Comparison of ENCODE assay signal across 28 cellular contexts in the genomic region with DNA sequence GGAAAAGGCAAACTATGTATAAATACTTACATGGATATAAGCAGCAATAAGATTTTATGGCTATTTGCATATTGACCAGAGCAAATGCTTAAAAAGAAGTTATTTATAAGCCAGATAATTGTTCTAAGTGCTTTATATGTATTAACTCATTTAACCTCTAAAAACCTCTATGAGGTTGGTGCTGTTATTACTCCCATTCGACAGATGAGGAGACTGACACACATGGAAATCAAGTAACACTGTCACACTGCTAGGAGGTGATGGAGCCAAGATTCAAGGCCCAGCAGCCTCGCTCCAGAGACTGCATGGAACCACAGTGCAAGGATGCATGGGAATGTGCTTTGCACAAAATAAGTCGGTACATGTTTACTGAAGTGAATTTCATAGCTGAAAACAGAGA.
"Had no signal": no experiment of that assay in that cellular context is flagged by ENCODE, and none has a peak within 500 bp of the region (broad histone marks: within the 10 kb centered on the region; RNA-seq: fewer than 3 reads in every experiment).

No MANE protein-coding gene starts in this region.

- H3K4me1 ChIP-seq: neural progenitor cell, parathyroid adenoma, psoas muscle, spleen, suprapubic skin, testis, tibial nerve, upper lobe of right lung, uterus had no signal

- H2AFZ ChIP-seq: neural progenitor cell, parathyroid adenoma had no signal

- H3K27me3 ChIP-seq: neural progenitor cell, ovary, spleen, suprapubic skin, testis, tibial nerve, upper lobe of right lung, uterus had no signal

- H3K27ac ChIP-seq: neural progenitor cell, ovary, parathyroid adenoma, psoas muscle, skin epidermis, spleen, suprapubic skin, testis, tibial nerve, upper lobe of right lung, uterus had no signal

- DNase-seq: naive thymus-derived CD4-positive, alpha-beta T cell; natural killer cell; occipital lobe; ovary; posterior cingulate gyrus; psoas muscle; right cardiac atrium; spleen; stimulated activated CD4-positive, alpha-beta T cell treated with anti-CD3 and anti-CD28 coated beads, Interleukin-12 subunit alpha, Interleukin-12 subunit beta, amount 100 ng/mL, for 4 hours; stimulated activated CD4-positive, alpha-beta T cell treated with anti-CD3 and anti-CD28 coated beads, Interleukin-1b, Interleukin-23, amount 100 ng/mL, for 48 hours; stimulated activated CD4-positive, alpha-beta T cell treated with anti-CD3 and anti-CD28 coated beads, Interleukin-4, amount 100 ng/mL, for 1 hour; stimulated activated CD4-positive, alpha-beta T cell treated with anti-CD3 and anti-CD28 coated beads, Interleukin-4, amount 100 ng/mL, for 4 hours; stimulated activated CD8-positive, alpha-beta memory T cell treated with anti-CD3 and anti-CD28 coated beads, Interleukin-4, amount 100 ng/mL, for 48 hours; stimulated activated naive CD4-positive, alpha-beta T cell; stimulated activated naive CD8-positive, alpha-beta T cell treated with anti-CD3 and anti-CD28 coated beads, Interleukin-15, amount 100 ng/mL, for 72 hours; stimulated activated naive CD8-positive, alpha-beta T cell treated with anti-CD3 and anti-CD28 coated beads, Interleukin-15, Interleukin-2, amounts not matched to agents 100 U/mL and 50 U/mL, for 24 hours; substantia nigra; testis; upper lobe of right lung; uterus had no signal

- H3K4me3 ChIP-seq: neural progenitor cell, ovary, psoas muscle, skin epidermis, smooth muscle cell, spleen, suprapubic skin, testis, tibial nerve, upper lobe of right lung, uterus had no signal

- H3K79me2 ChIP-seq: parathyroid adenoma had no signal

- H3K4me2 ChIP-seq: neural progenitor cell, smooth muscle cell had no signal

- H3K9ac ChIP-seq: neural progenitor cell, parathyroid adenoma had no signal

- H3K36me3 ChIP-seq: neural progenitor cell, ovary, suprapubic skin, upper lobe of right lung, uterus had no signal

- H3K9me3 ChIP-seq: ovary, psoas muscle, spleen, suprapubic skin, testis, tibial nerve, upper lobe of right lung, uterus had no signal

- ATAC-seq: naive thymus-derived CD4-positive, alpha-beta T cell; natural killer cell; psoas muscle; right cardiac atrium; sciatic nerve; stimulated activated memory B cell treated with anti-CD40 and anti-IgM and Interleukin-4, amounts not matched to agents 10 μg/mL and 1 μg/mL and 100 μg/mL, for 72 hours; stimulated activated naive CD8-positive, alpha-beta T cell treated with anti-CD3 and anti-CD28 coated beads, Interleukin-15, amount 100 ng/mL, for 72 hours; stimulated activated naive CD8-positive, alpha-beta T cell treated with anti-CD3 and anti-CD28 coated beads, Interleukin-15, Interleukin-2, amounts not matched to agents 100 U/mL and 50 U/mL, for 24 hours; upper lobe of right lung had no signal
